Comparison of ENCODE assay signal across 1 cellular context in the genomic region with DNA sequence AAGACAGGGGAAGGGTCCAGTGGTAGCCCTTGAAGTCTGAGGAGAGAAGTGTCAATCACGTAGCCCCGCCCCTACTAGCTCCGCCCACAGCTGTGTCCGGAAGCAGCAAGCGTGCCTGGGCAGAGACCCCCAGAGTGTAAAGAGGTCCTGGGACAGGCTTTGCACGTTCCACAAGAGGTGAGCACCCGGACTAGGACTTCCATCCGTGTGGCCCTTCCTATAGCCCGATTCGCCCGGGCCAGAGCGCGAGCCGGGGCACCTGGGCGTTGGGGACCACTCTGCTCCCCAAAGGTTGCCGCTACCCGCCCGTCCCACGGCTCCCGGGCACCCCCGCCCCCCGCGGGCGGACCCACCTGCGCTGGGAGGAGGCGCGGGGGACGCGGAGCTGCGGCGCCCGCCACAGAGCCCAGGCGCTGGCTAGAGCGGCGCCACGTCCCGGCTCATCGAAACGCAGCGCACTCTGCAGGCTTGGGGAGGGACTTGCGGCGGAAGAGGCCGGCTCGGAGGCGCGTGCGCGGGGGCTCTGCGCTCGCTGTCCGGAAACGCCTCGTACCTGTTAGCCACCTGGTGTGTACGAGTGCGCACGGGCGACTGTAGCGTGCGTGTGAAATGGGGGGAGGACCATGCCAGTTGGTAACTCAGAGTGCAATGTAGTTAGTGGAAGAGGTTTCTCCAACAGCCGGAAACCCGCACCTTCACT.
TF ChIP-seq lines count a peak whose summit lies in the region.

Gene RABGGTA, minus strand, starts transcription at position 464 of the 700 bp plus-strand sequence. CDS start 482 bp downstream, outside the sequence.

TF ChIP-seq in K562, 482 proteins besides CTCF, POLR2A, EP300 and RAD21 (continued from another document and continues in another):
- TF ChIP-seq, protein P1, sequence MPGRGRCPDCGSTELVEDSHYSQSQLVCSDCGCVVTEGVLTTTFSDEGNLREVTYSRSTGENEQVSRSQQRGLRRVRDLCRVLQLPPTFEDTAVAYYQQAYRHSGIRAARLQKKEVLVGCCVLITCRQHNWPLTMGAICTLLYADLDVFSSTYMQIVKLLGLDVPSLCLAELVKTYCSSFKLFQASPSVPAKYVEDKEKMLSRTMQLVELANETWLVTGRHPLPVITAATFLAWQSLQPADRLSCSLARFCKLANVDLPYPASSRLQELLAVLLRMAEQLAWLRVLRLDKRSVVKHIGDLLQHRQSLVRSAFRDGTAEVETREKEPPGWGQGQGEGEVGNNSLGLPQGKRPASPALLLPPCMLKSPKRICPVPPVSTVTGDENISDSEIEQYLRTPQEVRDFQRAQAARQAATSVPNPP (IDR thresholded peaks at IDR 0.05; ENCODE audit: borderline replicate concordance, insufficient read depth, insufficient read length): no peak
- TF ChIP-seq, protein P2, sequence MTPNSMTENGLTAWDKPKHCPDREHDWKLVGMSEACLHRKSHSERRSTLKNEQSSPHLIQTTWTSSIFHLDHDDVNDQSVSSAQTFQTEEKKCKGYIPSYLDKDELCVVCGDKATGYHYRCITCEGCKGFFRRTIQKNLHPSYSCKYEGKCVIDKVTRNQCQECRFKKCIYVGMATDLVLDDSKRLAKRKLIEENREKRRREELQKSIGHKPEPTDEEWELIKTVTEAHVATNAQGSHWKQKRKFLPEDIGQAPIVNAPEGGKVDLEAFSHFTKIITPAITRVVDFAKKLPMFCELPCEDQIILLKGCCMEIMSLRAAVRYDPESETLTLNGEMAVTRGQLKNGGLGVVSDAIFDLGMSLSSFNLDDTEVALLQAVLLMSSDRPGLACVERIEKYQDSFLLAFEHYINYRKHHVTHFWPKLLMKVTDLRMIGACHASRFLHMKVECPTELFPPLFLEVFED (CRISPR knock-in tag; conservative IDR thresholded peaks at IDR 0.05): no peak
- TF ChIP-seq PPARD (CRISPR knock-in tag; IDR thresholded peaks at IDR 0.05) (no peak), THAP12 (CRISPR knock-in tag; IDR thresholded peaks at IDR 0.05) (peak; percentile 99), TEAD1 (CRISPR knock-in tag; IDR thresholded peaks at IDR 0.05) (no peak), ZNF184 (CRISPR knock-in tag; IDR thresholded peaks at IDR 0.05) (no peak), KDM1A (IDR thresholded peaks at IDR 0.05) (no peak), ELK3 (CRISPR knock-in tag; IDR thresholded peaks at IDR 0.05) (no peak), NFIC (IDR thresholded peaks at IDR 0.05) (no peak), MECOM (CRISPR knock-in tag; IDR thresholded peaks at IDR 0.05) (no peak), ZNF76 (CRISPR knock-in tag; IDR thresholded peaks at IDR 0.05; ENCODE audit: borderline replicate concordance) (peak; percentile 20; the same call in 1 of the 2 replicates), NCOR1 (IDR thresholded peaks at IDR 0.05) (0 out of 2 replicates have a peak, but pooled peaks have one; percentile 31), CEBPG (CRISPR knock-in tag; IDR thresholded peaks at IDR 0.05) (no peak), CEBPG (tag; conservative IDR thresholded peaks at IDR 0.05 in 1 of 2, IDR thresholded peaks at IDR 0.05 in 1 of 2) (no peak), ZNF280B (CRISPR knock-in tag; IDR thresholded peaks at IDR 0.05) (no peak), POLR2AphosphoS2 (IDR thresholded peaks at IDR 0.05; ENCODE audit: low read length) (no peak), HDAC1 (IDR thresholded peaks at IDR 0.05) (0 out of 4 replicates have a peak, but pooled peaks of 1 of the 2 experiments have one; percentile 40), ZNF717 (CRISPR knock-in tag; IDR thresholded peaks at IDR 0.05) (no peak), ARID1B (IDR thresholded peaks at IDR 0.05) (no peak; the same call in 1 of the 2 replicates), SREBF1 (IDR thresholded peaks at IDR 0.05; ENCODE audit: borderline replicate concordance, low read depth, low read length) (no peak), USF2 (CRISPR knock-in tag; IDR thresholded peaks at IDR 0.05) (no peak), CUX1 (CRISPR knock-in tag; IDR thresholded peaks at IDR 0.05) (no peak), ZNF146 (CRISPR knock-in tag; IDR thresholded peaks at IDR 0.05; ENCODE audit: unreplicated experiment) (no peak), KLF13 (tag; IDR thresholded peaks at IDR 0.05; ENCODE audit: borderline replicate concordance, low read depth) (0 out of 2 replicates have a peak, but pooled peaks have one; percentile 54), ZSCAN32 (CRISPR knock-in tag; IDR thresholded peaks at IDR 0.05) (no peak), POLR2AphosphoS5 (IDR thresholded peaks at IDR 0.05; ENCODE audit: control insufficient read depth, insufficient read depth, low read depth, low read length) (0 out of 2 replicates have a peak, but pooled peaks have one; percentile 39), CAMTA2 (CRISPR knock-in tag; conservative IDR thresholded peaks at IDR 0.05) (no peak), CREB1 (IDR thresholded peaks at IDR 0.05) (peak; percentile 64), CREB1 (CRISPR knock-in tag; IDR thresholded peaks at IDR 0.05) (peak; percentile 28; the same call in 1 of the 2 replicates), ZNF217 (CRISPR knock-in tag; IDR thresholded peaks at IDR 0.05) (no peak), BRD9 (IDR thresholded peaks at IDR 0.05; ENCODE audit: low read depth, partially characterized antibody) (no peak), ZNF57 (CRISPR knock-in tag; IDR thresholded peaks at IDR 0.05) (no peak), SIX5 (IDR thresholded peaks at IDR 0.05; ENCODE audit: borderline replicate concordance in 1 of 2, insufficient read depth in 1 of 2, low read depth in 1 of 2, low read length in 2 of 2) (peak in 1 of 2 experiments; percentile 19; a peak in 1 of 4 replicates), ZBTB2 (IDR thresholded peaks at IDR 0.05) (peak; percentile 84; the same call in 1 of the 2 replicates)
- TF ChIP-seq, protein P3, sequence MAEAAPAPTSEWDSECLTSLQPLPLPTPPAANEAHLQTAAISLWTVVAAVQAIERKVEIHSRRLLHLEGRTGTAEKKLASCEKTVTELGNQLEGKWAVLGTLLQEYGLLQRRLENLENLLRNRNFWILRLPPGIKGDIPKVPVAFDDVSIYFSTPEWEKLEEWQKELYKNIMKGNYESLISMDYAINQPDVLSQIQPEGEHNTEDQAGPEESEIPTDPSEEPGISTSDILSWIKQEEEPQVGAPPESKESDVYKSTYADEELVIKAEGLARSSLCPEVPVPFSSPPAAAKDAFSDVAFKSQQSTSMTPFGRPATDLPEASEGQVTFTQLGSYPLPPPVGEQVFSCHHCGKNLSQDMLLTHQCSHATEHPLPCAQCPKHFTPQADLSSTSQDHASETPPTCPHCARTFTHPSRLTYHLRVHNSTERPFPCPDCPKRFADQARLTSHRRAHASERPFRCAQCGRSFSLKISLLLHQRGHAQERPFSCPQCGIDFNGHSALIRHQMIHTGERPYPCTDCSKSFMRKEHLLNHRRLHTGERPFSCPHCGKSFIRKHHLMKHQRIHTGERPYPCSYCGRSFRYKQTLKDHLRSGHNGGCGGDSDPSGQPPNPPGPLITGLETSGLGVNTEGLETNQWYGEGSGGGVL (CRISPR knock-in tag; IDR thresholded peaks at IDR 0.05): no peak
- TF ChIP-seq, protein P4, sequence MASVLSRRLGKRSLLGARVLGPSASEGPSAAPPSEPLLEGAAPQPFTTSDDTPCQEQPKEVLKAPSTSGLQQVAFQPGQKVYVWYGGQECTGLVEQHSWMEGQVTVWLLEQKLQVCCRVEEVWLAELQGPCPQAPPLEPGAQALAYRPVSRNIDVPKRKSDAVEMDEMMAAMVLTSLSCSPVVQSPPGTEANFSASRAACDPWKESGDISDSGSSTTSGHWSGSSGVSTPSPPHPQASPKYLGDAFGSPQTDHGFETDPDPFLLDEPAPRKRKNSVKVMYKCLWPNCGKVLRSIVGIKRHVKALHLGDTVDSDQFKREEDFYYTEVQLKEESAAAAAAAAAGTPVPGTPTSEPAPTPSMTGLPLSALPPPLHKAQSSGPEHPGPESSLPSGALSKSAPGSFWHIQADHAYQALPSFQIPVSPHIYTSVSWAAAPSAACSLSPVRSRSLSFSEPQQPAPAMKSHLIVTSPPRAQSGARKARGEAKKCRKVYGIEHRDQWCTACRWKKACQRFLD (CRISPR knock-in tag; IDR thresholded peaks at IDR 0.05): no peak
